Comparison of ENCODE assay signal across 1 cellular context in the genomic region with DNA sequence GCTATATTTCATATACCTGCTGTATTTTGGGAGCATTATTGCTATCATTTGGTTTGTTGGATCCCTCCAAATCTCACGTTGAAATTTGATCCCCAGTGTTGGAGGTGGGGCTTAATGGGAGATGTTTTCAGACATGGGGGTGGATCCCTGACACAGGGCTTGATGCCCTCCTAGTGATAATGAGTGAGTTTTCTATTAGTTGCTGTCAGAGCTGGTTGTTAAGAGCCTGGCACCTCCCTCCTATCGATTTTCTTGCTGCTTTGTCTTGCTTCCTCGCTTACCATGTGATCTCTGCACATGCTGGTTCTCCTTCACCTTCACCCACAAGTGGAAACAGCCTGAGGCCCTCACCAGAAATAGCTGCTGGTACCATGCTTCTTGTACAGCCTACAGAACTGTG.
TF ChIP-seq lines count a peak whose summit lies in the region.

No MANE protein-coding gene starts in this region.

TF ChIP-seq in IMR-90, 13 proteins besides CTCF, POLR2A, EP300 and RAD21 (continued from another document):
- TF ChIP-seq, protein P1, sequence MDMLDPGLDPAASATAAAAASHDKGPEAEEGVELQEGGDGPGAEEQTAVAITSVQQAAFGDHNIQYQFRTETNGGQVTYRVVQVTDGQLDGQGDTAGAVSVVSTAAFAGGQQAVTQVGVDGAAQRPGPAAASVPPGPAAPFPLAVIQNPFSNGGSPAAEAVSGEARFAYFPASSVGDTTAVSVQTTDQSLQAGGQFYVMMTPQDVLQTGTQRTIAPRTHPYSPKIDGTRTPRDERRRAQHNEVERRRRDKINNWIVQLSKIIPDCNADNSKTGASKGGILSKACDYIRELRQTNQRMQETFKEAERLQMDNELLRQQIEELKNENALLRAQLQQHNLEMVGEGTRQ (IDR thresholded peaks at IDR 0.05; ENCODE audit: low read depth, low read length) = no peak
